ENCODE assay signal across 8 cellular contexts in genomic region chr2:216222650-216223352, GRCh38.
DNase-seq lines count a peak whose midpoint lies in the region; ATAC-seq and TF ChIP-seq lines count a peak whose summit lies in the region.

No MANE protein-coding gene starts in this region.

- no peak overlapping the region for H3K27ac ChIP-seq in left ventricle myocardium inferior (replicated peaks)

- no peak overlapping the region for H3K4me3 Mint-ChIP-seq in activated T-helper 2 cell treated with anti-CD3 and anti-CD28 coated beads, Interferon-gamma antibody, Interleukin-2, Interleukin-4, amounts not matched to agents 10 μg/mL and 5 μg/mL and 100 μg/mL, durations not matched to agents 14 hours and 24 hours and 36 hours (ENCODE audit: low read depth)
- no peak overlapping the region for H3K4me3 Mint-ChIP-seq in type B pancreatic cell

- ATAC-seq in GM19372 (IDR thresholded peaks at IDR 0.05; ENCODE audit: low read depth, unreplicated experiment) (peak; percentile 58), HG03342 (IDR thresholded peaks at IDR 0.05; ENCODE audit: unreplicated experiment) (peak; percentile 56)

- no peaks in the 10 kb centered on the region for H3K36me3 ChIP-seq in left ventricle myocardium inferior

- TF ChIP-seq CTCF in type B pancreatic cell (conservative IDR thresholded peaks at IDR 0.05) (peak; percentile 52), left ventricle myocardium inferior (IDR thresholded peaks at IDR 0.05; ENCODE audit: borderline replicate concordance) (no peak)

- intact Hi-C loops in activated T-helper 2 cell treated with anti-CD3 and anti-CD28 coated beads, Interferon-gamma antibody, Interleukin-2, Interleukin-4, amounts not matched to agents 10 μg/mL and 5 μg/mL and 100 μg/mL, durations not matched to agents 14 hours and 24 hours and 36 hours (cut with micrococcal nuclease), result loop anchor here (2.0 to 5.0 kb wide), 3 partner anchors 16 to 180 kb away; no protein-coding TSS in a partner anchor
- intact Hi-C loops in left ventricle myocardium inferior (cut with micrococcal nuclease) (no loop called here), cardiac septum (cut with DNase I) (no loop called here)

- peak overlapping the region; percentile 73 for H3K27ac Mint-ChIP-seq in activated T-helper 2 cell treated with anti-CD3 and anti-CD28 coated beads, Interferon-gamma antibody, Interleukin-2, Interleukin-4, amounts not matched to agents 10 μg/mL and 5 μg/mL and 100 μg/mL, durations not matched to agents 14 hours and 24 hours and 36 hours
- no peak overlapping the region for H3K27ac Mint-ChIP-seq in type B pancreatic cell

- peaks cover 8% of the 10 kb centered on the region for H3K4me1 ChIP-seq in left ventricle myocardium inferior

- peaks cover 52% of the 10 kb centered on the region for H3K4me1 Mint-ChIP-seq in activated T-helper 2 cell treated with anti-CD3 and anti-CD28 coated beads, Interferon-gamma antibody, Interleukin-2, Interleukin-4, amounts not matched to agents 10 μg/mL and 5 μg/mL and 100 μg/mL, durations not matched to agents 14 hours and 24 hours and 36 hours (ENCODE audit: low read depth)
- peaks cover 3% of the 10 kb centered on the region for H3K4me1 Mint-ChIP-seq in type B pancreatic cell (ENCODE audit: unreplicated experiment)

- H3K9me3 Mint-ChIP-seq in activated T-helper 2 cell treated with anti-CD3 and anti-CD28 coated beads, Interferon-gamma antibody, Interleukin-2, Interleukin-4, amounts not matched to agents 10 μg/mL and 5 μg/mL and 100 μg/mL, durations not matched to agents 14 hours and 24 hours and 36 hours, result no peaks in the 10 kb centered on the region
- H3K9me3 Mint-ChIP-seq in type B pancreatic cell, result no peaks in the 10 kb centered on the region

- H3K9me3 ChIP-seq in left ventricle myocardium inferior (replicated peaks), result no peaks in the 10 kb centered on the region

- DNase-seq in EL (peak; percentile 60), type B pancreatic cell (ENCODE audit: extremely low spot score, unreplicated experiment) (peak; percentile 37), left ventricle myocardium inferior (no peak), cardiac septum (ENCODE audit: low spot score) (no peak), SKM-1 treated with dmso at 0.1 percent for 144 hours (lab: John Stamatoyannopoulos, UW; ENCODE audit: unreplicated experiment) (no peak)
- no peak for DNase-seq in activated T-helper 2 cell treated with anti-CD3 and anti-CD28 coated beads, Interferon-gamma antibody, Interleukin-2, Interleukin-4, amounts not matched to agents 10 μg/mL and 5 μg/mL and 100 μg/mL, durations not matched to agents 14 hours and 24 hours and 36 hours (ENCODE audit: low spot score)

- H3K27me3 ChIP-seq in left ventricle myocardium inferior (ENCODE audit: low read depth), result no peaks in the 10 kb centered on the region

- H3K36me3 Mint-ChIP-seq in activated T-helper 2 cell treated with anti-CD3 and anti-CD28 coated beads, Interferon-gamma antibody, Interleukin-2, Interleukin-4, amounts not matched to agents 10 μg/mL and 5 μg/mL and 100 μg/mL, durations not matched to agents 14 hours and 24 hours and 36 hours (ENCODE audit: low read depth), result peaks cover 29% of the 10 kb centered on the region
- peaks cover 3% of the 10 kb centered on the region for H3K36me3 Mint-ChIP-seq in type B pancreatic cell

- H3K4me3 ChIP-seq in left ventricle myocardium inferior, result no peak overlapping the region

- H3K27me3 Mint-ChIP-seq in activated T-helper 2 cell treated with anti-CD3 and anti-CD28 coated beads, Interferon-gamma antibody, Interleukin-2, Interleukin-4, amounts not matched to agents 10 μg/mL and 5 μg/mL and 100 μg/mL, durations not matched to agents 14 hours and 24 hours and 36 hours (ENCODE audit: low read depth), result no peaks in the 10 kb centered on the region
- no peaks in the 10 kb centered on the region for H3K27me3 Mint-ChIP-seq in type B pancreatic cell

Comparison
In these comparisons a context has a peak if more than half of its experiments do, and no peak if none do; other contexts are left out.
1. DNase-seq: peak in EL (single experiment) and type B pancreatic cell (single experiment); none in activated T-helper 2 cell treated with anti-CD3 and anti-CD28 coated beads, Interferon-gamma antibody, Interleukin-2, Interleukin-4, amounts not matched to agents 10 μg/mL and 5 μg/mL and 100 μg/mL, durations not matched to agents 14 hours and 24 hours and 36 hours (single experiment), left ventricle myocardium inferior (single experiment), cardiac septum (single experiment) and SKM-1 treated with dmso at 0.1 percent for 144 hours (single experiment).